Comparison of ENCODE assay signal across 28 cellular contexts in genomic region chrX:100376581-100376980, GRCh38. TPM values are rescaled to one million over a fixed set of nuclear protein-coding genes. Genes with fewer than 3 reads are reported as not detected.
DNase-seq lines count a peak whose midpoint lies in the region; ATAC-seq, FAIRE-seq and TF ChIP-seq lines count a peak whose summit lies in the region.
"Had no signal": no experiment of that assay in that cellular context is flagged by ENCODE, and none has a peak within 500 bp of the region (broad histone marks: within the 10 kb centered on the region; RNA-seq: fewer than 3 reads in every experiment).

No MANE protein-coding gene starts in this region.

- H3K79me1 ChIP-seq in IMR-90 (ENCODE audit: low read depth in 1 of 2, low read length in 2 of 2) = no peaks in the 10 kb centered on the region

- no peak overlapping the region for H3K4me2 ChIP-seq in IMR-90 (ENCODE audit: low read depth, low read length)
- no peak overlapping the region for H3K4me2 ChIP-seq in PC-9

- no peaks in the 10 kb centered on the region for H3K79me2 ChIP-seq in PC-9 (ENCODE audit: low read depth)

- H2BK5ac ChIP-seq in IMR-90 (ENCODE audit: low read depth, low read length, poor library complexity, severe bottlenecking) = no peak overlapping the region

- H3K36me3 ChIP-seq in IMR-90 (ENCODE audit: control insufficient read depth, insufficient read depth, low read length) = no peaks in the 10 kb centered on the region
- no peaks in the 10 kb centered on the region for H3K36me3 ChIP-seq in PC-9 (ENCODE audit: low read depth)
- no peaks in the 10 kb centered on the region for H3K36me3 ChIP-seq in effector memory CD4-positive, alpha-beta T cell (ENCODE audit: control insufficient read depth, insufficient read depth, low read length)
- H3K36me3 ChIP-seq: BE2C, left lung had no signal

- no peak overlapping the region for H2AK9ac ChIP-seq in IMR-90 (replicated peaks; ENCODE audit: low read depth, low read length, poor library complexity)

- H3K4me1 ChIP-seq in IMR-90 (ENCODE audit: control insufficient read depth, insufficient read depth, low read length) (no peaks in the 10 kb centered on the region), PC-9 (replicated peaks; ENCODE audit: insufficient read depth) (0 out of 2 replicates have a peak, but pooled peaks cover 3% of the 10 kb centered on the region)
- H3K4me1 ChIP-seq in effector memory CD4-positive, alpha-beta T cell (ENCODE audit: control insufficient read depth, insufficient read depth, low read length, poor library complexity, severe bottlenecking) = no peaks in the 10 kb centered on the region
- H3K4me1 ChIP-seq: left lung had no signal

- no peak overlapping the region for H4K8ac ChIP-seq in IMR-90 (ENCODE audit: low read depth in 2 of 2, low read length in 2 of 2)

- no peak overlapping the region for H3K27ac Mint-ChIP-seq in activated CD4-positive, alpha-beta memory T cell treated with anti-CD3 and anti-CD28 coated beads for 36 hours
- H3K27ac Mint-ChIP-seq: activated CD4-positive, alpha-beta T cell treated with anti-CD3 and anti-CD28 coated beads for 36 hours; activated naive CD8-positive, alpha-beta T cell treated with anti-CD3 and anti-CD28 coated beads for 36 hours; stimulated activated naive B cell treated with anti-CD40 and anti-IgM and Interleukin-4, amounts not matched to agents 10 μg/mL and 1 μg/mL and 100 μg/mL, for 72 hours had no signal

- dilution Hi-C loops in IMR-90 (cut with HindIII; ENCODE audit: low sequenced_read_pairs, unreplicated experiment) = no loop called here

- H2BK120ac ChIP-seq in IMR-90 (ENCODE audit: low read depth, low read length) = no peak overlapping the region

- H3K9ac ChIP-seq in IMR-90 (ENCODE audit: low read depth, low read length) = no peak overlapping the region

- no peak overlapping the region for H2AFZ ChIP-seq in IMR-90 (replicated peaks; ENCODE audit: low read length, poor library complexity)
- no peak overlapping the region for H2AFZ ChIP-seq in PC-9

- H3K27ac ChIP-seq in IMR-90 (ENCODE audit: insufficient read depth, low read length) (no peak overlapping the region), PC-9 (no peak overlapping the region)
- H3K27ac ChIP-seq in effector memory CD4-positive, alpha-beta T cell (ENCODE audit: insufficient read depth, low read length, poor library complexity, severe bottlenecking) = no peak overlapping the region
- H3K27ac ChIP-seq: left lung had no signal

- intact Hi-C loops in IMR-90 (cut with micrococcal nuclease) = no loop called here
- intact Hi-C loops in PC-9 (cut with micrococcal nuclease; ENCODE audit: unreplicated experiment) = no loop called here
- intact Hi-C loops in activated CD4-positive, alpha-beta memory T cell treated with anti-CD3 and anti-CD28 coated beads for 36 hours (cut with micrococcal nuclease) = no loop called here

- DNase-seq in AG08395 (ENCODE audit: low spot score) (peak; percentile 14), IMR-90 (peak; percentile 1), choroid plexus epithelial cell (ENCODE audit: low read depth) (peak; percentile 28), iris pigment epithelial cell (ENCODE audit: low read depth) (peak; percentile 45), PC-9 (no peak), GM12891 (ENCODE audit: insufficient read length, low spot score) (no peak)
- no peak for DNase-seq in effector memory CD4-positive, alpha-beta T cell
- no peak for DNase-seq in activated CD4-positive, alpha-beta memory T cell treated with anti-CD3 and anti-CD28 coated beads for 36 hours
- DNase-seq: activated CD4-positive, alpha-beta T cell treated with anti-CD3 and anti-CD28 coated beads for 36 hours; activated naive CD8-positive, alpha-beta T cell treated with anti-CD3 and anti-CD28 coated beads for 36 hours; activated T-cell treated with anti-CD3 and anti-CD28 coated beads for 4 hours; BE2C; DMS53; GF-D8; hypothalamus; KBM-7; left lung; mesendoderm; MM.1S; NCI-H1417; NCI-H2081 treated with DMSO at 0.1 percent for 48 hours; NCI-H510A; stimulated activated naive B cell treated with anti-CD40 and anti-IgM and Interleukin-4, amounts not matched to agents 10 μg/mL and 1 μg/mL and 100 μg/mL, for 72 hours had no signal

- CTCF ChIA-PET in IMR-90 (lab: Yijun Ruan, JAX) = interaction anchor here (0.7 kb wide), 1 partner anchor 152 kb away, joined by 3 read pairs; no protein-coding TSS in a partner anchor
- CTCF ChIA-PET in PC-9 (lab: Charles Lee) = no interaction called here
- CTCF ChIA-PET in activated CD4-positive, alpha-beta memory T cell treated with anti-CD3 and anti-CD28 coated beads for 36 hours (lab: Charles Lee) = no interaction called here

- no peak overlapping the region for H2AK5ac ChIP-seq in IMR-90 (ENCODE audit: low read depth, low read length)

- H4K5ac ChIP-seq in IMR-90 (ENCODE audit: low read depth, low read length) = no peak overlapping the region

- H3K18ac ChIP-seq in IMR-90 (ENCODE audit: low read depth, low read length) = no peak overlapping the region

- no peak overlapping the region for H3K4ac ChIP-seq in IMR-90 (ENCODE audit: low read depth, low read length)

- H3K9me3 Mint-ChIP-seq in activated CD4-positive, alpha-beta memory T cell treated with anti-CD3 and anti-CD28 coated beads for 36 hours = no peaks in the 10 kb centered on the region
- H3K9me3 Mint-ChIP-seq: activated naive CD8-positive, alpha-beta T cell treated with anti-CD3 and anti-CD28 coated beads for 36 hours; stimulated activated naive B cell treated with anti-CD40 and anti-IgM and Interleukin-4, amounts not matched to agents 10 μg/mL and 1 μg/mL and 100 μg/mL, for 72 hours had no signal

- POLR2A ChIA-PET in IMR-90 (lab: Charles Lee; ENCODE audit: unreplicated experiment) = no interaction called here
- POLR2A ChIA-PET in PC-9 (lab: Charles Lee; ENCODE audit: unreplicated experiment) = no interaction called here
- POLR2A ChIA-PET in activated CD4-positive, alpha-beta memory T cell treated with anti-CD3 and anti-CD28 coated beads for 36 hours (lab: Charles Lee) = no interaction called here

- no peaks in the 10 kb centered on the region for H3K9me2 ChIP-seq in PC-9 (ENCODE audit: insufficient read depth)

- H3F3A ChIP-seq in PC-9 (ENCODE audit: insufficient read depth, low read depth) = no peaks in the 10 kb centered on the region

- H3K14ac ChIP-seq in IMR-90 (replicated peaks; ENCODE audit: low read depth, low read length) = no peak overlapping the region

- H2BK20ac ChIP-seq in IMR-90 (ENCODE audit: low read depth, low read length) = no peak overlapping the region

- H3K27me3 ChIP-seq in IMR-90 (ENCODE audit: control insufficient read depth, insufficient read depth, low read length) (peaks cover 2% of the 10 kb centered on the region; the same call in 1 of the 2 replicates), PC-9 (ENCODE audit: insufficient read depth, low read depth) (no peaks in the 10 kb centered on the region)
- no peaks in the 10 kb centered on the region for H3K27me3 ChIP-seq in effector memory CD4-positive, alpha-beta T cell (replicated peaks; ENCODE audit: control insufficient read depth, insufficient read depth, low read length, poor library complexity, severe bottlenecking)
- H3K27me3 ChIP-seq: BE2C had no signal

- H4K91ac ChIP-seq in IMR-90 (ENCODE audit: insufficient read depth, low read depth, low read length) = no peak overlapping the region

- in situ Hi-C loops in IMR-90 (cut with MboI; ENCODE audit: low sequenced_read_pairs) = no loop called here

- H4K20me1 ChIP-seq in IMR-90 (ENCODE audit: insufficient read depth, low read length) = no peaks in the 10 kb centered on the region
- no peaks in the 10 kb centered on the region for H4K20me1 ChIP-seq in PC-9 (ENCODE audit: insufficient read depth)

- H3K56ac ChIP-seq in IMR-90 (ENCODE audit: extremely low read depth, insufficient read depth, low read length) = no peak overlapping the region

- no peak overlapping the region for H3K4me3 Mint-ChIP-seq in activated CD4-positive, alpha-beta memory T cell treated with anti-CD3 and anti-CD28 coated beads for 36 hours
- H3K4me3 Mint-ChIP-seq: activated CD4-positive, alpha-beta T cell treated with anti-CD3 and anti-CD28 coated beads for 36 hours; activated naive CD8-positive, alpha-beta T cell treated with anti-CD3 and anti-CD28 coated beads for 36 hours; stimulated activated naive B cell treated with anti-CD40 and anti-IgM and Interleukin-4, amounts not matched to agents 10 μg/mL and 1 μg/mL and 100 μg/mL, for 72 hours had no signal

- no peak overlapping the region for H3K23ac ChIP-seq in IMR-90 (ENCODE audit: low read depth, low read length)

- no peaks in the 10 kb centered on the region for H3K9me3 ChIP-seq in IMR-90 (ENCODE audit: control insufficient read depth, insufficient read depth, low read length)
- H3K9me3 ChIP-seq in PC-9 (ENCODE audit: insufficient read depth, low read depth) = no peaks in the 10 kb centered on the region
- H3K9me3 ChIP-seq in effector memory CD4-positive, alpha-beta T cell (ENCODE audit: control insufficient read depth, low read length) = no peaks in the 10 kb centered on the region
- H3K9me3 ChIP-seq: BE2C, left lung had no signal

- FAIRE-seq in GM12891 (lab: Jason Lieb, UNC) = no peak
- FAIRE-seq: HTR-8/SVneo, urothelium cell line had no signal

- no peaks in the 10 kb centered on the region for H3K36me3 Mint-ChIP-seq in activated CD4-positive, alpha-beta memory T cell treated with anti-CD3 and anti-CD28 coated beads for 36 hours
- H3K36me3 Mint-ChIP-seq: activated naive CD8-positive, alpha-beta T cell treated with anti-CD3 and anti-CD28 coated beads for 36 hours; stimulated activated naive B cell treated with anti-CD40 and anti-IgM and Interleukin-4, amounts not matched to agents 10 μg/mL and 1 μg/mL and 100 μg/mL, for 72 hours had no signal

- H3K4me3 ChIP-seq in IMR-90 (ENCODE audit: insufficient read depth, low read depth, low read length) (no peak overlapping the region), choroid plexus epithelial cell (ENCODE audit: low read depth, low read length) (no peak overlapping the region), PC-9 (no peak overlapping the region)
- H3K4me3 ChIP-seq in effector memory CD4-positive, alpha-beta T cell (ENCODE audit: insufficient read depth, low read depth, low read length, poor library complexity, severe bottlenecking) = no peak overlapping the region
- H3K4me3 ChIP-seq: left lung had no signal

- TF ChIP-seq CTCF in IMR-90 (conservative IDR thresholded peaks at IDR 0.05; ENCODE audit: low read depth, low read length) = no peak
- TF ChIP-seq CTCF in choroid plexus epithelial cell (conservative IDR thresholded peaks at IDR 0.05; ENCODE audit: low read depth, low read length) = no peak
- TF ChIP-seq CTCF in PC-9 (conservative IDR thresholded peaks at IDR 0.05) = no peak

- BruUV-seq in IMR-90 (replicated peaks; lab: Mats Ljungman, UMichigan) (no TSS peak), PC-9 (replicated peaks; lab: Mats Ljungman, UMichigan) (no TSS peak)

- TF ChIP-seq POLR2A in IMR-90 (IDR thresholded peaks at IDR 0.05; ENCODE audit: low read depth, low read length) = no peak
- no peak for TF ChIP-seq POLR2A in GM12891 (IDR thresholded peaks at IDR 0.05; ENCODE audit: low read depth, low read length)

- no peaks in the 10 kb centered on the region for H3K9me1 ChIP-seq in IMR-90 (ENCODE audit: insufficient read depth, low read length)

- no peak for ATAC-seq in IMR-90 (ENCODE audit: low read depth)
- ATAC-seq: activated CD4-positive, alpha-beta T cell treated with anti-CD3 and anti-CD28 coated beads for 36 hours; left lung; Right ventricle myocardium inferior; sciatic nerve; stimulated activated naive B cell treated with anti-CD40 and anti-IgM and Interleukin-4, amounts not matched to agents 10 μg/mL and 1 μg/mL and 100 μg/mL, for 72 hours had no signal

- H3K27me3 Mint-ChIP-seq in activated CD4-positive, alpha-beta memory T cell treated with anti-CD3 and anti-CD28 coated beads for 36 hours = peaks cover 2% of the 10 kb centered on the region
- H3K27me3 Mint-ChIP-seq: activated CD4-positive, alpha-beta T cell treated with anti-CD3 and anti-CD28 coated beads for 36 hours had no signal

- H2BK15ac ChIP-seq in IMR-90 (ENCODE audit: low read depth, low read length) = no peak overlapping the region

- no peaks in the 10 kb centered on the region for H3K4me1 Mint-ChIP-seq in activated CD4-positive, alpha-beta memory T cell treated with anti-CD3 and anti-CD28 coated beads for 36 hours (ENCODE audit: low read depth)
- H3K4me1 Mint-ChIP-seq: activated CD4-positive, alpha-beta T cell treated with anti-CD3 and anti-CD28 coated beads for 36 hours had no signal

- TF ChIP-seq RAD21 in IMR-90 (IDR thresholded peaks at IDR 0.05; ENCODE audit: low read length) = no peak

RNA-seq across cellular contexts. Expression of gene PCDH19, which starts 33.5 kb away (rescaled TPM):
- not detected in 2 replicates for total RNA-seq in IMR-90 (2012; rRNA removed)
- not detected in 2 replicates for polyA plus RNA-seq in IMR-90 (2012; rRNA removed)
- polyA plus RNA-seq in IMR-90 (2012; cell fraction: cytosol; rRNA removed) = under 0.01 TPM in 2 replicates
- polyA plus RNA-seq in IMR-90 (2012; cell fraction: nucleus; rRNA removed; ENCODE audit: low replicate concordance) = 0.01 and 0.02 TPM in 2 replicates
- 0.04 and 0.05 TPM in 2 replicates for total RNA-seq in PC-9 (2021)
- polyA plus RNA-seq in GM12891 (2012; ENCODE audit: low read depth, missing spikeins) = not detected
- total RNA-seq in activated CD4-positive, alpha-beta memory T cell treated with anti-CD3 and anti-CD28 coated beads for 36 hours = not detected
- total RNA-seq: A172; activated naive CD8-positive, alpha-beta T cell treated with anti-CD3 and anti-CD28 coated beads for 36 hours had no signal

Comparison
In these comparisons a context has a peak if more than half of its experiments do, and no peak if none do; other contexts are left out.
1. DNase-seq: peak in AG08395 (single experiment), IMR-90 (single experiment), choroid plexus epithelial cell (single experiment) and iris pigment epithelial cell (single experiment); none in PC-9 (0 of 2), GM12891 (single experiment), effector memory CD4-positive, alpha-beta T cell (0 of 3) and activated CD4-positive, alpha-beta memory T cell treated with anti-CD3 and anti-CD28 coated beads for 36 hours (single experiment).